ENCODE assay signal across 1 cellular context in the genomic region with DNA sequence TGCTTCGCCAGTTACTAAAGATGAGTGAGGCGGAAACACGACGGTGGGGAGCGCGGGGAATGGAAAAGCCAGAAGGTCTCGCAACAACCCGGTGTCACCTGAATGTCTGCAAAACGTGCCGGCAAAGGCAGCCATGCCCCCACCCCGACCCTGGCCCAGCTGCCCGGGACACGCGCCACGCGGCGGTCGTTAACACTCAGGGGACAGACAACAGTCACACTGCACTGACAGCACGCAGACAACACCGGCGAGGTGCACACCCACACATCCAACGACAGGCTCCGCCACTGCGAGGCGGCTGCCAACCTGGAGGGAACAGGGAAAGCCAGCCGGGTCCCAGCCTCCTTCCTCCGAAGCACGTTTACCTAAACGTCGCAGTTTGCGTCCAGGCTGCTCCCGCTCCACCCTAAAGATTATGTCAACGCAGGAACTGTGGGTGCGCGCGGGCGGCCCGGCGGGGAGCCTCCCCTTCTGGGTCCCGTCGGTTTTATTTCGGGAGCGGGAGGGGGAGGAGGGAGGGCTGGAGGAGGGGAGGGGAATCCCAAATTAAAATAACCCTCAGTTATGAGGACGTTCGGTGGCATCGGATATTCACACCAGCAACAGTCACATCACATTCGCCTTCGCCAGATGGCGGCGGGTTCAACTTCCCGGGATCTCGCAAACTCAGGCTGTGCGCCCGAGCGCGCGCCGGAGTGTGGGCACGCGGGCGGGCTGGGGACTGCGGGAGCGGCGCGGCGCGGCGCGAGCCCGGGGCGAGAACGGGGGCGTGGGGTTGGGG.
TF ChIP-seq lines count a peak whose summit lies in the region.

No MANE protein-coding gene starts in this region.

TF ChIP-seq in H1, 55 proteins besides CTCF, POLR2A, EP300 and RAD21 (continued from another document):
- no peak for TF ChIP-seq HDAC6 (IDR thresholded peaks at IDR 0.05; ENCODE audit: low read depth, low read length)
- no peak for TF ChIP-seq GTF2F1 (IDR thresholded peaks at IDR 0.05; ENCODE audit: borderline replicate concordance, low read depth, low read length)
- TF ChIP-seq TEAD4 (IDR thresholded peaks at IDR 0.05; ENCODE audit: low read depth, low read length), result no peak
- TF ChIP-seq TAF1 (IDR thresholded peaks at IDR 0.05; ENCODE audit: low read depth, low read length), result no peak; the same call in 1 of the 2 replicates
- TF ChIP-seq CEBPB (IDR thresholded peaks at IDR 0.05; ENCODE audit: low read depth, low read length), result no peak
- no peak for TF ChIP-seq ASH2L (IDR thresholded peaks at IDR 0.05; ENCODE audit: low read length)
- TF ChIP-seq CBX5 (IDR thresholded peaks at IDR 0.05; ENCODE audit: low read depth, low read length), result no peak
- TF ChIP-seq TAF7 (optimal IDR thresholded peaks at IDR 0.05; ENCODE audit: borderline replicate concordance, low read depth, low read length), result peak; percentile 35
- TF ChIP-seq SP4 (IDR thresholded peaks at IDR 0.05; ENCODE audit: low read length), result no peak
- no peak for TF ChIP-seq POU5F1 (IDR thresholded peaks at IDR 0.05; ENCODE audit: low read depth, low read length)
- no peak for TF ChIP-seq PHF8 (conservative IDR thresholded peaks at IDR 0.05; ENCODE audit: low read depth, low read length)
- no peak for TF ChIP-seq KDM5A (IDR thresholded peaks at IDR 0.05; ENCODE audit: low read length)
- peak; percentile 82 for TF ChIP-seq EZH2 (IDR thresholded peaks at IDR 0.05; ENCODE audit: low read depth, low read length, severe bottlenecking)
- no peak for TF ChIP-seq SAP30 (IDR thresholded peaks at IDR 0.05; ENCODE audit: insufficient read depth, insufficient replicate concordance, low read length)
- peak; percentile 42; the same call in 1 of the 2 replicates for TF ChIP-seq BACH1 (IDR thresholded peaks at IDR 0.05; ENCODE audit: low read length)
- TF ChIP-seq CHD2 (IDR thresholded peaks at IDR 0.05; ENCODE audit: low read length), result no peak
- TF ChIP-seq RBBP5 (IDR thresholded peaks at IDR 0.05; ENCODE audit: borderline replicate concordance, low read depth, low read length), result no peak
- TF ChIP-seq EGR1 (IDR thresholded peaks at IDR 0.05; ENCODE audit: borderline replicate concordance, low read depth, low read length), result no peak
- TF ChIP-seq ATF2 (IDR thresholded peaks at IDR 0.05; ENCODE audit: low read length), result no peak
- TF ChIP-seq SUZ12 (IDR thresholded peaks at IDR 0.05; ENCODE audit: low read length), result peak; percentile 94
